Comparison of ENCODE assay signal across 1 cellular context in genomic region chr2:208496129-208496528, GRCh38.
TF ChIP-seq lines count a peak whose summit lies in the region.

No MANE protein-coding gene starts in this region.

TF ChIP-seq in GM23338, 12 proteins besides CTCF, POLR2A, EP300 and RAD21 (continued from another document):
- TF ChIP-seq REST (IDR thresholded peaks at IDR 0.05; ENCODE audit: unreplicated experiment) (no peak), ZNF462 (CRISPR knock-in tag; IDR thresholded peaks at IDR 0.05) (no peak), EZH2phosphoT487 (IDR thresholded peaks at IDR 0.05; ENCODE audit: unreplicated experiment) (no peak), NANOG (IDR thresholded peaks at IDR 0.05; ENCODE audit: borderline replicate concordance) (no peak), ZNF114 (CRISPR knock-in tag; IDR thresholded peaks at IDR 0.05) (no peak)
